In the genomic region with DNA sequence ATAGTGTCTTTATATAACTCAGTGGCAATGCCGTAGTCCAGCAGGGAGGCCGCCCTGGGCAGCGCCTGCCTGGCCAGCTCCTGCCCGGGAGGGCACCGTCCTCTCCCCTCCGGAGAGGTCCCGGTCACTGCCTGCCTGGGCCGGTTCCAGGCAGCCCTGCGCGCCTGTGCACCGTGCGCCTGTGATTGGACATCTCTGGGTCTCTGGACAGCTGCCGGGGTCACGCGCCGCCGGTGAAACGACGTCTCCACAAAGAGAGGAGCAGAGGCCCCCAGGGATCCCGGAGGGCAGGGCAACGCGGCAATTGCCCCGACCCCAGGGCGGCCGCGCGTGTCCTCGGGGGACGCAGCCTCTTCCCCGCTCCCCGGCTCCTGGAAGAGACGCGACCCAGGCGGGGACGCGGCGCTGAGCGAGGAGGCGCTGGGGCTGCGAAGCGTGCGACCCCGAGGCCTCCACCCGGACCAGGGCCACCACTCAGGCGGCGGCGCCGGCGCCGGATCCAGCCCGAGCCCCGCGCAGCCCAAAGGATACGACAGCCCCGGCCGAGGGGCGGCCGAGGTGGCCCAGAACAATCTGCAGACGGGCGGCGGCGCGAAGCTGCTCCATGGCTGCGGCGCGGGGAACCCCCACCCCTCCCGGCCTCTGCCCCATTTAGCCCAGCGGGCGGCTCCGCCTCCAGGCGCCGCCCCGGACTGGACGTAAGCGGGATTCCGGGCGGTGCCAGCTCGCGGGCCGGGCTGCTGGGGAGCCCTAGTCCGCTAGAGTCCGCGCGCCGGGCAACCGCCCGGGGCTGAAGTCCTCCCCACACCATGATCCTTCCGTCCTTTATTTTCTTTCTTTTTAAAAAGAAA, we compare ENCODE assay signal across 1 cellular context.
TF ChIP-seq lines count a peak whose summit lies in the region.

A gene (minus strand): TSS at position 628 of the 851 bp plus-strand sequence. CDS start 22 bp downstream, at position 606.

TF ChIP-seq in HepG2, 621 proteins besides CTCF, POLR2A, EP300 and RAD21 (continued from another document and continues in another):
- TF ChIP-seq, protein P1, sequence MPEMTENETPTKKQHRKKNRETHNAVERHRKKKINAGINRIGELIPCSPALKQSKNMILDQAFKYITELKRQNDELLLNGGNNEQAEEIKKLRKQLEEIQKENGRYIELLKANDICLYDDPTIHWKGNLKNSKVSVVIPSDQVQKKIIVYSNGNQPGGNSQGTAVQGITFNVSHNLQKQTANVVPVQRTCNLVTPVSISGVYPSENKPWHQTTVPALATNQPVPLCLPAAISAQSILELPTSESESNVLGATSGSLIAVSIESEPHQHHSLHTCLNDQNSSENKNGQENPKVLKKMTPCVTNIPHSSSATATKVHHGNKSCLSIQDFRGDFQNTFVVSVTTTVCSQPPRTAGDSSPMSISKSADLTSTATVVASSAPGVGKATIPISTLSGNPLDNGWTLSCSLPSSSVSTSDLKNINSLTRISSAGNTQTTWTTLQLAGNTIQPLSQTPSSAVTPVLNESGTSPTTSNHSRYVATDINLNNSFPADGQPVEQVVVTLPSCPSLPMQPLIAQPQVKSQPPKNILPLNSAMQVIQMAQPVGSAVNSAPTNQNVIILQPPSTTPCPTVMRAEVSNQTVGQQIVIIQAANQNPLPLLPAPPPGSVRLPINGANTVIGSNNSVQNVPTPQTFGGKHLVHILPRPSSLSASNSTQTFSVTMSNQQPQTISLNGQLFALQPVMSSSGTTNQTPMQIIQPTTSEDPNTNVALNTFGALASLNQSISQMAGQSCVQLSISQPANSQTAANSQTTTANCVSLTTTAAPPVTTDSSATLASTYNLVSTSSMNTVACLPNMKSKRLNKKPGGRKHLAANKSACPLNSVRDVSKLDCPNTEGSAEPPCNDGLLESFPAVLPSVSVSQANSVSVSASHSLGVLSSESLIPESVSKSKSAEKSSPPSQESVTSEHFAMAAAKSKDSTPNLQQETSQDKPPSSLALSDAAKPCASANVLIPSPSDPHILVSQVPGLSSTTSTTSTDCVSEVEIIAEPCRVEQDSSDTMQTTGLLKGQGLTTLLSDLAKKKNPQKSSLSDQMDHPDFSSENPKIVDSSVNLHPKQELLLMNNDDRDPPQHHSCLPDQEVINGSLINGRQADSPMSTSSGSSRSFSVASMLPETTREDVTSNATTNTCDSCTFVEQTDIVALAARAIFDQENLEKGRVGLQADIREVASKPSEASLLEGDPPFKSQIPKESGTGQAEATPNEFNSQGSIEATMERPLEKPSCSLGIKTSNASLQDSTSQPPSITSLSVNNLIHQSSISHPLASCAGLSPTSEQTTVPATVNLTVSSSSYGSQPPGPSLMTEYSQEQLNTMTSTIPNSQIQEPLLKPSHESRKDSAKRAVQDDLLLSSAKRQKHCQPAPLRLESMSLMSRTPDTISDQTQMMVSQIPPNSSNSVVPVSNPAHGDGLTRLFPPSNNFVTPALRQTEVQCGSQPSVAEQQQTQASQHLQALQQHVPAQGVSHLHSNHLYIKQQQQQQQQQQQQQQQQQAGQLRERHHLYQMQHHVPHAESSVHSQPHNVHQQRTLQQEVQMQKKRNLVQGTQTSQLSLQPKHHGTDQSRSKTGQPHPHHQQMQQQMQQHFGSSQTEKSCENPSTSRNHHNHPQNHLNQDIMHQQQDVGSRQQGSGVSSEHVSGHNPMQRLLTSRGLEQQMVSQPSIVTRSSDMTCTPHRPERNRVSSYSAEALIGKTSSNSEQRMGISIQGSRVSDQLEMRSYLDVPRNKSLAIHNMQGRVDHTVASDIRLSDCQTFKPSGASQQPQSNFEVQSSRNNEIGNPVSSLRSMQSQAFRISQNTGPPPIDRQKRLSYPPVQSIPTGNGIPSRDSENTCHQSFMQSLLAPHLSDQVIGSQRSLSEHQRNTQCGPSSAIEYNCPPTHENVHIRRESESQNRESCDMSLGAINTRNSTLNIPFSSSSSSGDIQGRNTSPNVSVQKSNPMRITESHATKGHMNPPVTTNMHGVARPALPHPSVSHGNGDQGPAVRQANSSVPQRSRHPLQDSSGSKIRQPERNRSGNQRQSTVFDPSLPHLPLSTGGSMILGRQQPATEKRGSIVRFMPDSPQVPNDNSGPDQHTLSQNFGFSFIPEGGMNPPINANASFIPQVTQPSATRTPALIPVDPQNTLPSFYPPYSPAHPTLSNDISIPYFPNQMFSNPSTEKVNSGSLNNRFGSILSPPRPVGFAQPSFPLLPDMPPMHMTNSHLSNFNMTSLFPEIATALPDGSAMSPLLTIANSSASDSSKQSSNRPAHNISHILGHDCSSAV (CRISPR knock-in tag; IDR thresholded peaks at IDR 0.05; ENCODE audit: borderline replicate concordance): no peak
- TF ChIP-seq ZNF629 (CRISPR knock-in tag; conservative IDR thresholded peaks at IDR 0.05) (no peak), ZNF292 (CRISPR knock-in tag; IDR thresholded peaks at IDR 0.05; ENCODE audit: borderline replicate concordance, low read depth) (no peak), ZNF737 (CRISPR knock-in tag; IDR thresholded peaks at IDR 0.05; ENCODE audit: borderline replicate concordance) (no peak), ZBTB7B (CRISPR knock-in tag; IDR thresholded peaks at IDR 0.05) (peak; percentile 52; the same call in 1 of the 2 replicates), TBX2 (CRISPR knock-in tag; IDR thresholded peaks at IDR 0.05; ENCODE audit: borderline replicate concordance) (peak; percentile 90), SP4 (CRISPR knock-in tag; IDR thresholded peaks at IDR 0.05) (peak; percentile 49), GATAD1 (CRISPR knock-in tag; IDR thresholded peaks at IDR 0.05) (no peak; the same call in 1 of the 2 replicates), ZSCAN25 (CRISPR knock-in tag; IDR thresholded peaks at IDR 0.05) (peak; percentile 36; the same call in 1 of the 2 replicates), ZNF567 (CRISPR knock-in tag; IDR thresholded peaks at IDR 0.05; ENCODE audit: borderline replicate concordance) (no peak), ZNF496 (CRISPR knock-in tag; IDR thresholded peaks at IDR 0.05; ENCODE audit: insufficient replicate concordance) (no peak), ZFX (CRISPR knock-in tag; IDR thresholded peaks at IDR 0.05; ENCODE audit: low read depth) (peak; percentile 77), ZNF510 (CRISPR knock-in tag; IDR thresholded peaks at IDR 0.05; ENCODE audit: low read depth) (no peak), NCOR1 (IDR thresholded peaks at IDR 0.05; ENCODE audit: borderline replicate concordance, low read length) (peak; percentile 39; the same call in 1 of the 2 replicates), ZNF564 (CRISPR knock-in tag; IDR thresholded peaks at IDR 0.05) (peak; percentile 77; the same call in 1 of the 2 replicates), HDAC1 (CRISPR knock-in tag; IDR thresholded peaks at IDR 0.05) (peak; percentile 71), YY1 (IDR thresholded peaks at IDR 0.05; ENCODE audit: insufficient read depth, insufficient replicate concordance, low read depth, low read length) (peak; percentile 79), NCOA5 (CRISPR knock-in tag; IDR thresholded peaks at IDR 0.05) (no peak), GPN1 (CRISPR knock-in tag; IDR thresholded peaks at IDR 0.05; ENCODE audit: borderline replicate concordance) (no peak), ZNF235 (CRISPR knock-in tag; IDR thresholded peaks at IDR 0.05; ENCODE audit: borderline replicate concordance) (no peak), ZNF777 (CRISPR knock-in tag; IDR thresholded peaks at IDR 0.05) (peak; percentile 79), ZNF484 (CRISPR knock-in tag; IDR thresholded peaks at IDR 0.05; ENCODE audit: borderline replicate concordance, low read depth) (0 out of 2 replicates have a peak, but pooled peaks have one; percentile 75), BRD4 (CRISPR knock-in tag; IDR thresholded peaks at IDR 0.05) (peak; percentile 63), ISL2 (CRISPR knock-in tag; IDR thresholded peaks at IDR 0.05) (no peak; the same call in none of the 2 replicates)
- TF ChIP-seq, protein P2, sequence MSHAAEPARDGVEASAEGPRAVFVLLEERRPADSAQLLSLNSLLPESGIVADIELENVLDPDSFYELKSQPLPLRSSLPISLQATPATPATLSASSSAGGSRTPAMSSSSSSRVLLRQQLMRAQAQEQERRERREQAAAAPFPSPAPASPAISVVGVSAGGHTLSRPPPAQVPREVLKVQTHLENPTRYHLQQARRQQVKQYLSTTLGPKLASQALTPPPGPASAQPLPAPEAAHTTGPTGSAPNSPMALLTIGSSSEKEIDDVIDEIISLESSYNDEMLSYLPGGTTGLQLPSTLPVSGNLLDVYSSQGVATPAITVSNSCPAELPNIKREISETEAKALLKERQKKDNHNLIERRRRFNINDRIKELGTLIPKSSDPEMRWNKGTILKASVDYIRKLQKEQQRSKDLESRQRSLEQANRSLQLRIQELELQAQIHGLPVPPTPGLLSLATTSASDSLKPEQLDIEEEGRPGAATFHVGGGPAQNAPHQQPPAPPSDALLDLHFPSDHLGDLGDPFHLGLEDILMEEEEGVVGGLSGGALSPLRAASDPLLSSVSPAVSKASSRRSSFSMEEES (CRISPR knock-in tag; IDR thresholded peaks at IDR 0.05): peak; percentile 65
- TF ChIP-seq, protein P3, sequence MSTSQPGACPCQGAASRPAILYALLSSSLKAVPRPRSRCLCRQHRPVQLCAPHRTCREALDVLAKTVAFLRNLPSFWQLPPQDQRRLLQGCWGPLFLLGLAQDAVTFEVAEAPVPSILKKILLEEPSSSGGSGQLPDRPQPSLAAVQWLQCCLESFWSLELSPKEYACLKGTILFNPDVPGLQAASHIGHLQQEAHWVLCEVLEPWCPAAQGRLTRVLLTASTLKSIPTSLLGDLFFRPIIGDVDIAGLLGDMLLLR (CRISPR knock-in tag; IDR thresholded peaks at IDR 0.05): no peak; the same call in 1 of the 2 replicates
- TF ChIP-seq, protein P4, sequence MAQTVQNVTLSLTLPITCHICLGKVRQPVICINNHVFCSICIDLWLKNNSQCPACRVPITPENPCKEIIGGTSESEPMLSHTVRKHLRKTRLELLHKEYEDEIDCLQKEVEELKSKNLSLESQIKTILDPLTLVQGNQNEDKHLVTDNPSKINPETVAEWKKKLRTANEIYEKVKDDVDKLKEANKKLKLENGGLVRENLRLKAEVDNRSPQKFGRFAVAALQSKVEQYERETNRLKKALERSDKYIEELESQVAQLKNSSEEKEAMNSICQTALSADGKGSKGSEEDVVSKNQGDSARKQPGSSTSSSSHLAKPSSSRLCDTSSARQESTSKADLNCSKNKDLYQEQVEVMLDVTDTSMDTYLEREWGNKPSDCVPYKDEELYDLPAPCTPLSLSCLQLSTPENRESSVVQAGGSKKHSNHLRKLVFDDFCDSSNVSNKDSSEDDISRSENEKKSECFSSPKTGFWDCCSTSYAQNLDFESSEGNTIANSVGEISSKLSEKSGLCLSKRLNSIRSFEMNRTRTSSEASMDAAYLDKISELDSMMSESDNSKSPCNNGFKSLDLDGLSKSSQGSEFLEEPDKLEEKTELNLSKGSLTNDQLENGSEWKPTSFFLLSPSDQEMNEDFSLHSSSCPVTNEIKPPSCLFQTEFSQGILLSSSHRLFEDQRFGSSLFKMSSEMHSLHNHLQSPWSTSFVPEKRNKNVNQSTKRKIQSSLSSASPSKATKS (CRISPR knock-in tag; IDR thresholded peaks at IDR 0.05): no peak
- TF ChIP-seq, protein P5, sequence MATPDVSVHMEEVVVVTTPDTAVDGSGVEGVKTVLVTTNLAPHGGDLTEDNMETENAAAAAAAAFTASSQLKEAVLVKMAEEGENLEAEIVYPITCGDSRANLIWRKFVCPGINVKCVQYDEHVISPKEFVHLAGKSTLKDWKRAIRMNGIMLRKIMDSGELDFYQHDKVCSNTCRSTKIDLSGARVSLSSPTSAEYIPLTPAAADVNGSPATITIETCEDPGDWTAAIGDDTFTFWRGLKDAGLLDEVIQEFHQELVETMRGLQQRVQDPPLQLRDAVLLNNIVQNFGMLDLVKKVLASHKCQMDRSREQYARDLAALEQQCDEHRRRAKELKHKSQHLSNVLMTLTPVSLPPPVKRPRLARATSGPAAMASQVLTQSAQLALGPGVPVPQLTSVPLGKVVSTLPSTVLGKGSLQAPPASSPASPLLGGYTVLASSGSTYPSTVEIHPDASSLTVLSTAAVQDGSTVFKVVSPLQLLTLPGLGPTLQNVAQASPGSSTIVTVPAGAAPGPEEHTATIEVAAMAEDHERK (CRISPR knock-in tag; IDR thresholded peaks at IDR 0.05; ENCODE audit: low read depth): no peak
- TF ChIP-seq, protein P6, sequence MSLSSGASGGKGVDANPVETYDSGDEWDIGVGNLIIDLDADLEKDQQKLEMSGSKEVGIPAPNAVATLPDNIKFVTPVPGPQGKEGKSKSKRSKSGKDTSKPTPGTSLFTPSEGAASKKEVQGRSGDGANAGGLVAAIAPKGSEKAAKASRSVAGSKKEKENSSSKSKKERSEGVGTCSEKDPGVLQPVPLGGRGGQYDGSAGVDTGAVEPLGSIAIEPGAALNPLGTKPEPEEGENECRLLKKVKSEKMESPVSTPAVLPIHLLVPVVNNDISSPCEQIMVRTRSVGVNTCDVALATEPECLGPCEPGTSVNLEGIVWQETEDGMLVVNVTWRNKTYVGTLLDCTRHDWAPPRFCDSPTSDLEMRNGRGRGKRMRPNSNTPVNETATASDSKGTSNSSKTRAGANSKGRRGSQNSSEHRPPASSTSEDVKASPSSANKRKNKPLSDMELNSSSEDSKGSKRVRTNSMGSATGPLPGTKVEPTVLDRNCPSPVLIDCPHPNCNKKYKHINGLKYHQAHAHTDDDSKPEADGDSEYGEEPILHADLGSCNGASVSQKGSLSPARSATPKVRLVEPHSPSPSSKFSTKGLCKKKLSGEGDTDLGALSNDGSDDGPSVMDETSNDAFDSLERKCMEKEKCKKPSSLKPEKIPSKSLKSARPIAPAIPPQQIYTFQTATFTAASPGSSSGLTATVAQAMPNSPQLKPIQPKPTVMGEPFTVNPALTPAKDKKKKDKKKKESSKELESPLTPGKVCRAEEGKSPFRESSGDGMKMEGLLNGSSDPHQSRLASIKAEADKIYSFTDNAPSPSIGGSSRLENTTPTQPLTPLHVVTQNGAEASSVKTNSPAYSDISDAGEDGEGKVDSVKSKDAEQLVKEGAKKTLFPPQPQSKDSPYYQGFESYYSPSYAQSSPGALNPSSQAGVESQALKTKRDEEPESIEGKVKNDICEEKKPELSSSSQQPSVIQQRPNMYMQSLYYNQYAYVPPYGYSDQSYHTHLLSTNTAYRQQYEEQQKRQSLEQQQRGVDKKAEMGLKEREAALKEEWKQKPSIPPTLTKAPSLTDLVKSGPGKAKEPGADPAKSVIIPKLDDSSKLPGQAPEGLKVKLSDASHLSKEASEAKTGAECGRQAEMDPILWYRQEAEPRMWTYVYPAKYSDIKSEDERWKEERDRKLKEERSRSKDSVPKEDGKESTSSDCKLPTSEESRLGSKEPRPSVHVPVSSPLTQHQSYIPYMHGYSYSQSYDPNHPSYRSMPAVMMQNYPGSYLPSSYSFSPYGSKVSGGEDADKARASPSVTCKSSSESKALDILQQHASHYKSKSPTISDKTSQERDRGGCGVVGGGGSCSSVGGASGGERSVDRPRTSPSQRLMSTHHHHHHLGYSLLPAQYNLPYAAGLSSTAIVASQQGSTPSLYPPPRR (CRISPR knock-in tag; IDR thresholded peaks at IDR 0.05; ENCODE audit: borderline replicate concordance): peak; percentile 16; the same call in 1 of the 2 replicates
- TF ChIP-seq, protein P7, sequence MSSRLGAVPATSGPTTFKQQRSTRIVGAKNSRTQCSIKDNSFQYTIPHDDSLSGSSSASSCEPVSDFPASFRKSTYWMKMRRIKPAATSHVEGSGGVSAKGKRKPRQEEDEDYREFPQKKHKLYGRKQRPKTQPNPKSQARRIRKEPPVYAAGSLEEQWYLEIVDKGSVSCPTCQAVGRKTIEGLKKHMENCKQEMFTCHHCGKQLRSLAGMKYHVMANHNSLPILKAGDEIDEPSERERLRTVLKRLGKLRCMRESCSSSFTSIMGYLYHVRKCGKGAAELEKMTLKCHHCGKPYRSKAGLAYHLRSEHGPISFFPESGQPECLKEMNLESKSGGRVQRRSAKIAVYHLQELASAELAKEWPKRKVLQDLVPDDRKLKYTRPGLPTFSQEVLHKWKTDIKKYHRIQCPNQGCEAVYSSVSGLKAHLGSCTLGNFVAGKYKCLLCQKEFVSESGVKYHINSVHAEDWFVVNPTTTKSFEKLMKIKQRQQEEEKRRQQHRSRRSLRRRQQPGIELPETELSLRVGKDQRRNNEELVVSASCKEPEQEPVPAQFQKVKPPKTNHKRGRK (CRISPR knock-in tag; IDR thresholded peaks at IDR 0.05): no peak
